ENCODE assay signal across 1 cellular context in genomic region chr17:57536789-57537523, GRCh38.
A peak's percentile ranks its signal among the peaks of the same experiment; 100 is the strongest.
TF ChIP-seq lines count a peak whose summit lies in the region.

No MANE protein-coding gene starts in this region.

TF ChIP-seq in HepG2, 621 proteins besides CTCF, POLR2A, EP300 and RAD21 (continued from another document):
- TF ChIP-seq, protein P1, sequence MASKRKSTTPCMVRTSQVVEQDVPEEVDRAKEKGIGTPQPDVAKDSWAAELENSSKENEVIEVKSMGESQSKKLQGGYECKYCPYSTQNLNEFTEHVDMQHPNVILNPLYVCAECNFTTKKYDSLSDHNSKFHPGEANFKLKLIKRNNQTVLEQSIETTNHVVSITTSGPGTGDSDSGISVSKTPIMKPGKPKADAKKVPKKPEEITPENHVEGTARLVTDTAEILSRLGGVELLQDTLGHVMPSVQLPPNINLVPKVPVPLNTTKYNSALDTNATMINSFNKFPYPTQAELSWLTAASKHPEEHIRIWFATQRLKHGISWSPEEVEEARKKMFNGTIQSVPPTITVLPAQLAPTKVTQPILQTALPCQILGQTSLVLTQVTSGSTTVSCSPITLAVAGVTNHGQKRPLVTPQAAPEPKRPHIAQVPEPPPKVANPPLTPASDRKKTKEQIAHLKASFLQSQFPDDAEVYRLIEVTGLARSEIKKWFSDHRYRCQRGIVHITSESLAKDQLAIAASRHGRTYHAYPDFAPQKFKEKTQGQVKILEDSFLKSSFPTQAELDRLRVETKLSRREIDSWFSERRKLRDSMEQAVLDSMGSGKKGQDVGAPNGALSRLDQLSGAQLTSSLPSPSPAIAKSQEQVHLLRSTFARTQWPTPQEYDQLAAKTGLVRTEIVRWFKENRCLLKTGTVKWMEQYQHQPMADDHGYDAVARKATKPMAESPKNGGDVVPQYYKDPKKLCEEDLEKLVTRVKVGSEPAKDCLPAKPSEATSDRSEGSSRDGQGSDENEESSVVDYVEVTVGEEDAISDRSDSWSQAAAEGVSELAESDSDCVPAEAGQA (IDR thresholded peaks at IDR 0.05; ENCODE audit: low read depth) = no peak
- TF ChIP-seq, protein P1 (CRISPR knock-in tag; IDR thresholded peaks at IDR 0.05; ENCODE audit: borderline replicate concordance) = 0 out of 2 replicates have a peak, but pooled peaks have one; percentile 50
- TF ChIP-seq RBM22 (optimal IDR thresholded peaks at IDR 0.05; ENCODE audit: low read length) (peak; percentile 69), ZNF879 (CRISPR knock-in tag; IDR thresholded peaks at IDR 0.05) (no peak), SP4 (CRISPR knock-in tag; IDR thresholded peaks at IDR 0.05) (0 out of 2 replicates have a peak, but pooled peaks have one; percentile 27)
